ENCODE assay signal across 20 cellular contexts in genomic region chr7:91787923-91788322, GRCh38.
"Had no signal": no experiment of that assay in that cellular context is flagged by ENCODE, and none has a peak within 500 bp of the region (broad histone marks: within the 10 kb centered on the region; RNA-seq: fewer than 3 reads in every experiment).

No MANE protein-coding gene starts in this region.

- ATAC-seq: gastrocnemius medialis, heart right ventricle, left colon, left lung, left ventricle myocardium superior, lower lobe of right lung, mucosa of descending colon had no signal

- DNase-seq: dermis blood vessel endothelial cell; dorsolateral prefrontal cortex; effector CD4-positive, alpha-beta T cell; effector memory CD4-positive, alpha-beta T cell; foreskin fibroblast; foreskin melanocyte; gastrocnemius medialis; glutamatergic neuron; head of caudate nucleus; heart right ventricle; hippocampal formation; islet precursor cell; kidney; kidney glomerular epithelial cell; left colon; left lung; left ventricle myocardium superior; lower lobe of right lung; mesenchymal stem cell; mucosa of descending colon had no signal
